Comparison of ENCODE assay signal across 2 cellular contexts in genomic region chr11:91483956-91484355, GRCh38.
DNase-seq lines count a peak whose midpoint lies in the region; ATAC-seq and TF ChIP-seq lines count a peak whose summit lies in the region.
"Not testable (repeated sequence)": the region's sequence is repeated elsewhere in the genome, so short reads cannot be mapped to it uniquely, and the experiment has no call there.

No MANE protein-coding gene starts in this region.

- H2AFZ ChIP-seq in PC-3 (ENCODE audit: low read length), result not testable (repeated sequence)

- H3K27me3 ChIP-seq in PC-3 (ENCODE audit: low read length), result not testable (repeated sequence)

- H3K9ac ChIP-seq in PC-3 (ENCODE audit: low read length), result not testable (repeated sequence)

- not testable (repeated sequence) for H3K4me1 ChIP-seq in PC-3 (ENCODE audit: insufficient read depth, low read length)

- not testable (repeated sequence) for H3K9me2 ChIP-seq in PC-3 (replicated peaks; ENCODE audit: low read length)

- H3K4me2 ChIP-seq in PC-3 (ENCODE audit: low read length), result not testable (repeated sequence)

- H3K27ac ChIP-seq in PC-3 (ENCODE audit: low read length), result peak overlapping the region; percentile 17; the same call in 1 of the 2 replicates

- intact Hi-C loops in PC-3 (cut with micrococcal nuclease), result not testable (repeated sequence)

- TF ChIP-seq CTCF in PC-3 (conservative IDR thresholded peaks at IDR 0.05; ENCODE audit: low read depth, low read length), result not testable (repeated sequence)

- CTCF ChIA-PET in PC-3 (lab: Charles Lee), result not testable (repeated sequence)

- not testable (repeated sequence) for H3K9me3 ChIP-seq in PC-3 (ENCODE audit: low read length)

- ATAC-seq in PC-3, result not testable (repeated sequence)

- not testable (repeated sequence) for BruUV-seq in PC-3 (replicated peaks; lab: Mats Ljungman, UMichigan)

- DNase-seq in NCI-H526 treated with DMSO at 0.1 percent for 48 hours (lab: John Stamatoyannopoulos, UW) (peak; percentile 4), PC-3 (peak; percentile 47)

- H3K79me2 ChIP-seq in PC-3 (ENCODE audit: low read length), result not testable (repeated sequence)

- H4K20me1 ChIP-seq in PC-3 (ENCODE audit: low read length), result not testable (repeated sequence)

- not testable (repeated sequence) for H3F3A ChIP-seq in PC-3 (ENCODE audit: low read length, unreplicated experiment)

- POLR2A ChIA-PET in PC-3 (lab: Charles Lee; ENCODE audit: unreplicated experiment), result not testable (repeated sequence)

- not testable (repeated sequence) for H3K4me3 ChIP-seq in PC-3 (ENCODE audit: low read length)

- not testable (repeated sequence) for H3K36me3 ChIP-seq in PC-3 (ENCODE audit: low read depth, low read length)
